10 cellular contexts compared by ENCODE assay signal in genomic region chr12:69779928-69780327, GRCh38. TPM values are rescaled to one million over a fixed set of nuclear protein-coding genes. Genes with fewer than 3 reads are reported as not detected.
DNase-seq lines count a peak whose midpoint lies in the region; ATAC-seq, FAIRE-seq and TF ChIP-seq lines count a peak whose summit lies in the region.
"Had no signal": no experiment of that assay in that cellular context is flagged by ENCODE, and none has a peak within 500 bp of the region (broad histone marks: within the 10 kb centered on the region; RNA-seq: fewer than 3 reads in every experiment).

No MANE protein-coding gene starts in this region.

- peak; percentile 65 for FAIRE-seq in K562 (lab: Jason Lieb, UNC)

- H3K23ac ChIP-seq in mesendoderm (ENCODE audit: low read length), result no peak overlapping the region

- H3K56ac ChIP-seq in mesendoderm (ENCODE audit: low read length), result no peak overlapping the region

- H3K9ac ChIP-seq in KMS-11 (no peak overlapping the region), K562 (ENCODE audit: insufficient read depth in 1 of 2, low read depth in 2 of 2, low read length in 2 of 2) (no peak overlapping the region), mesendoderm (ENCODE audit: low read length) (no peak overlapping the region)

- BruUV-seq in K562 (replicated peaks; lab: Mats Ljungman, UMichigan), result no TSS peak

- POLR2A ChIA-PET in K562 (lab: Yijun Ruan, JAX), result interaction anchor here (0.8 to 1.2 kb wide), 3 partner anchors 49 to 138 kb away, joined by 3 to 5 read pairs (median 5); no protein-coding TSS in a partner anchor

- no peaks in the 10 kb centered on the region for H3K79me1 ChIP-seq in mesendoderm (ENCODE audit: low read length)

- no peaks in the 10 kb centered on the region for H4K20me1 ChIP-seq in KMS-11 (ENCODE audit: insufficient read depth)
- no peaks in the 10 kb centered on the region for H4K20me1 ChIP-seq in K562 (replicated peaks; ENCODE audit: control insufficient read depth, insufficient read depth, low read length)

- no peak overlapping the region for H3K4ac ChIP-seq in mesendoderm (ENCODE audit: low read depth, low read length)

- H3K9me1 ChIP-seq in K562 (ENCODE audit: control insufficient read depth, insufficient read depth, low read length), result peaks cover 4% of the 10 kb centered on the region

- DNase-seq in GM06990 (ENCODE audit: extremely low read depth, insufficient read length), result no peak
- peak; percentile 35 to 71 (median 52) for DNase-seq in K562 (ENCODE audit: extremely low read depth in 1 of 4, low spot score in 3 of 4)
- peak; percentile 84 for DNase-seq in mesendoderm
- DNase-seq in NCI-H524 treated with DMSO at 0.1 percent for 48 hours (lab: John Stamatoyannopoulos, UW), result no peak
- no peak for DNase-seq in OCI-M2 (lab: John Stamatoyannopoulos, UW; ENCODE audit: unreplicated experiment)
- no peak for DNase-seq in LoVo (ENCODE audit: low spot score)
- DNase-seq: activated naive CD8-positive, alpha-beta T cell treated with anti-CD3 and anti-CD28 coated beads, Interleukin-2, amount 50 U/mL, for 24 hours; sigmoid colon had no signal

- in situ Hi-C loops in K562 (cut with MboI), result no loop called here

- no peak overlapping the region for H2BK15ac ChIP-seq in mesendoderm (replicated peaks; ENCODE audit: low read depth)

- TF ChIP-seq EP300 in K562 (IDR thresholded peaks at IDR 0.05; ENCODE audit: low read length), result no peak

- CTCF ChIA-PET in K562 (lab: Yijun Ruan, JAX; ENCODE audit: low intra/inter-chr PET ratio), result no interaction called here

- intact Hi-C loops in K562 (cut with micrococcal nuclease), result loop anchor here (5.0 to 10.0 kb wide), 3 partner anchors 97 to 947 kb away; no protein-coding TSS in a partner anchor

- H4K5ac ChIP-seq in mesendoderm (ENCODE audit: low read length), result no peak overlapping the region

- H2AK5ac ChIP-seq in mesendoderm (ENCODE audit: low read length), result no peak overlapping the region

- no peaks in the 10 kb centered on the region for H3K9me3 ChIP-seq in K562 (replicated peaks; ENCODE audit: control insufficient read depth, insufficient read depth, low read depth, low read length)
- H3K9me3 ChIP-seq: sigmoid colon had no signal

- no peak overlapping the region for H2BK5ac ChIP-seq in mesendoderm (ENCODE audit: low read length)

- TF ChIP-seq CTCF in GM06990 (IDR thresholded peaks at IDR 0.05; ENCODE audit: insufficient read depth, low read length, poor library complexity, severe bottlenecking) (peak; percentile 28), KMS-11 (conservative IDR thresholded peaks at IDR 0.05; ENCODE audit: low read depth, low read length) (peak; percentile 43), K562 (IDR thresholded peaks at IDR 0.05 in 2 of 3, conservative IDR thresholded peaks at IDR 0.05 in 1 of 3; ENCODE audit: insufficient read depth in 2 of 3, low read depth in 1 of 3, low read length in 3 of 3) (peak; percentile 59 to 77 (median 72))

- whole genome bisulfite sequencing in K562 (ENCODE audit: insufficient coverage, low coverage, missing lambda C conversion rate), result 1% methylated on average over 7 of the region's 7 CpGs
- WGBS in mesendoderm (ENCODE audit: extremely low coverage, insufficient coverage, low lambda C conversion rate), result no CpG with 5 or more reads among the region's 7 CpGs

- H3K27me3 ChIP-seq in GM06990 (replicated peaks; ENCODE audit: control insufficient read depth, insufficient read depth, low read length) (no peaks in the 10 kb centered on the region), KMS-11 (ENCODE audit: insufficient read depth, low read depth) (no peaks in the 10 kb centered on the region), K562 (ENCODE audit: control insufficient read depth in 2 of 2, insufficient read depth in 2 of 2, low read length in 2 of 2) (no peaks in the 10 kb centered on the region), mesendoderm (ENCODE audit: insufficient read depth, low read length, poor library complexity) (no peaks in the 10 kb centered on the region)
- H3K27me3 ChIP-seq: sigmoid colon had no signal

- H3K79me2 ChIP-seq in KMS-11 (ENCODE audit: insufficient read depth, low read depth), result no peaks in the 10 kb centered on the region
- H3K79me2 ChIP-seq in K562 (ENCODE audit: control insufficient read depth, insufficient read depth, low read length), result no peaks in the 10 kb centered on the region
- no peaks in the 10 kb centered on the region for H3K79me2 ChIP-seq in mesendoderm (ENCODE audit: control insufficient read depth, insufficient read depth, low read length)

- TF ChIP-seq RAD21 in K562 (CRISPR knock-in tag; conservative IDR thresholded peaks at IDR 0.05 in 1 of 2, IDR thresholded peaks at IDR 0.05 in 1 of 2), result peak; percentile 30 to 74; a peak in 3 of 4 replicates

- no peak overlapping the region for H2AFZ ChIP-seq in KMS-11 (ENCODE audit: low read depth)
- H2AFZ ChIP-seq in K562 (ENCODE audit: low read depth, low read length), result no peak overlapping the region

- ATAC-seq in K562 (peak; percentile 98), HG02571 (IDR thresholded peaks at IDR 0.05; ENCODE audit: unreplicated experiment) (no peak)
- ATAC-seq: activated naive CD8-positive, alpha-beta T cell treated with anti-CD3 and anti-CD28 coated beads, Interleukin-2, amount 50 U/mL, for 24 hours had no signal

- H3K4me2 ChIP-seq in KMS-11 (no peak overlapping the region), K562 (ENCODE audit: insufficient read depth, low read length) (no peak overlapping the region), mesendoderm (ENCODE audit: low read length) (no peak overlapping the region)

- no peak overlapping the region for H4K8ac ChIP-seq in mesendoderm (ENCODE audit: low read depth, low read length)

- H3K4me3 ChIP-seq in GM06990 (replicated peaks; ENCODE audit: low read depth, low read length) (no peak overlapping the region), KMS-11 (IDR thresholded peaks at IDR 0.05; ENCODE audit: insufficient read depth, low read depth, low read length) (no peak overlapping the region), K562 (no peak overlapping the region), mesendoderm (ENCODE audit: low read length) (no peak overlapping the region)
- H3K4me3 ChIP-seq: sigmoid colon had no signal

- TF ChIP-seq POLR2A in K562 (conservative IDR thresholded peaks at IDR 0.05), result no peak

- no peak overlapping the region for H2BK120ac ChIP-seq in mesendoderm (ENCODE audit: low read depth, low read length)

- H3K36me3 ChIP-seq in GM06990 (ENCODE audit: control insufficient read depth, insufficient read depth, low read length) (no peaks in the 10 kb centered on the region), KMS-11 (ENCODE audit: insufficient read depth) (no peaks in the 10 kb centered on the region), K562 (ENCODE audit: control insufficient read depth, insufficient read depth, low read length) (no peaks in the 10 kb centered on the region), mesendoderm (ENCODE audit: control insufficient read depth, insufficient read depth, low read length) (no peaks in the 10 kb centered on the region)
- H3K36me3 ChIP-seq: sigmoid colon had no signal

- H3K4me1 ChIP-seq in KMS-11 (ENCODE audit: low read depth, poor library complexity, severe bottlenecking) (no peaks in the 10 kb centered on the region), K562 (replicated peaks in 1 of 2; ENCODE audit: control insufficient read depth in 2 of 2, insufficient read depth in 2 of 2, low read length in 2 of 2) (no peaks in the 10 kb centered on the region), mesendoderm (ENCODE audit: control insufficient read depth, low read depth, low read length) (no peaks in the 10 kb centered on the region)
- H3K4me1 ChIP-seq: sigmoid colon had no signal

- no peak overlapping the region for H3K18ac ChIP-seq in mesendoderm (ENCODE audit: low read length)

- H3K27ac ChIP-seq in KMS-11, result no peak overlapping the region
- H3K27ac ChIP-seq in K562 (ENCODE audit: extremely low read depth, low read depth, low read length), result no peak overlapping the region
- no peak overlapping the region for H3K27ac ChIP-seq in mesendoderm (ENCODE audit: low read depth, low read length)
- H3K27ac ChIP-seq: sigmoid colon had no signal

RNA-seq across cellular contexts. Expression of gene RAB3IP, which starts 41.3 kb away (rescaled TPM):
- 14.7 and 27.7 TPM in 2 replicates for total RNA-seq in K562 (2011; cell fraction: chromatin; rRNA removed; ENCODE audit: low replicate concordance)
- total RNA-seq in K562 (2011; cell fraction: nucleolus; rRNA removed), result 3.0 and 4.2 TPM in 2 replicates
- 10.3 and 11.5 TPM in 2 replicates for total RNA-seq in K562 (2011; cell fraction: nucleoplasm; rRNA removed)
- 9.1 and 9.3 TPM in 2 replicates for total RNA-seq in K562 (2014; rRNA removed)
- 14.3 and 16.3 TPM in 2 replicates for total RNA-seq in K562 (2014; rRNA removed; fragmentation: Illumina TruSeq; extraction: Trizol)
- total RNA-seq in K562 (2015; rRNA removed; fragmentation: Illumina TruSeq; extraction: Trizol), result 8.2 and 11.8 TPM in 2 replicates
- 7.4 and 9.9 TPM in 2 replicates for total RNA-seq in K562 (2021)
- 15.2 and 25.5 TPM in 2 replicates for polyA plus RNA-seq in K562 (2011; rRNA removed)
- 4.4 and 5.1 TPM in 2 replicates for polyA plus RNA-seq in K562 (2011; cell fraction: cytosol; rRNA removed)
- 11.0 and 13.8 TPM in 2 replicates for polyA plus RNA-seq in K562 (2011; cell fraction: nucleus; rRNA removed)
- polyA plus RNA-seq in K562 (2012), result 9.3 and 14.8 TPM in 2 replicates
- polyA plus RNA-seq in K562 (2014; fragmentation: Illumina TruSeq; extraction: Trizol), result 9.3 and 13.1 TPM in 2 replicates
- polyA plus RNA-seq in K562 (2014; fragmentation: Nextera tagmentation; extraction: Ambion mirVana), result 10 to 100 TPM in 1 of 2 experiments, 1 to 10 TPM in 1; 5.6 to 11.3 TPM
- polyA plus RNA-seq in K562 (2014; rRNA removed), result 6.7 and 10.1 TPM in 2 replicates
- polyA minus RNA-seq in K562 (2011; rRNA and poly(A)+ RNA removed), result 12.2 and 17.1 TPM in 2 replicates
- polyA minus RNA-seq in K562 (2011; cell fraction: cytosol; rRNA and poly(A)+ RNA removed), result 3.6 and 5.0 TPM in 2 replicates
- polyA minus RNA-seq in K562 (2011; cell fraction: nucleus; rRNA and poly(A)+ RNA removed), result 5.9 and 9.0 TPM in 2 replicates
- polyA plus RNA-seq in mesendoderm (2013, experiment 1 of 2), result 9.9 TPM
- polyA plus RNA-seq in mesendoderm (2013, experiment 2 of 2), result 11.2 TPM

RNA-seq across cellular contexts. Expression of gene MYRFL, which starts 45.1 kb away (rescaled TPM):
- not detected in 2 replicates for total RNA-seq in K562 (2011; cell fraction: chromatin; rRNA removed; ENCODE audit: low replicate concordance)
- total RNA-seq in K562 (2011; cell fraction: nucleolus; rRNA removed), result not detected in 2 replicates
- not detected in 2 replicates for total RNA-seq in K562 (2011; cell fraction: nucleoplasm; rRNA removed)
- not detected in 2 replicates for total RNA-seq in K562 (2014; rRNA removed)
- total RNA-seq in K562 (2014; rRNA removed; fragmentation: Illumina TruSeq; extraction: Trizol), result not detected in 2 replicates
- total RNA-seq in K562 (2015; rRNA removed; fragmentation: Illumina TruSeq; extraction: Trizol), result not detected in 2 replicates
- total RNA-seq in K562 (2021), result not detected in 2 replicates
- polyA plus RNA-seq in K562 (2011; rRNA removed), result not detected in 2 replicates
- not detected in 2 replicates for polyA plus RNA-seq in K562 (2011; cell fraction: cytosol; rRNA removed)
- not detected in 2 replicates for polyA plus RNA-seq in K562 (2011; cell fraction: nucleus; rRNA removed)
- polyA plus RNA-seq in K562 (2012), result not detected in 2 replicates
- not detected in 2 replicates for polyA plus RNA-seq in K562 (2014; fragmentation: Illumina TruSeq; extraction: Trizol)
- polyA plus RNA-seq in K562 (2014; fragmentation: Nextera tagmentation; extraction: Ambion mirVana), result not detected
- not detected in 2 replicates for polyA plus RNA-seq in K562 (2014; rRNA removed)
- not detected in 2 replicates for polyA minus RNA-seq in K562 (2011; rRNA and poly(A)+ RNA removed)
- polyA minus RNA-seq in K562 (2011; cell fraction: cytosol; rRNA and poly(A)+ RNA removed), result not detected in 2 replicates
- polyA minus RNA-seq in K562 (2011; cell fraction: nucleus; rRNA and poly(A)+ RNA removed), result not detected in 2 replicates
- polyA plus RNA-seq in mesendoderm (2013, experiment 1 of 2), result 1.7 TPM
- polyA plus RNA-seq in mesendoderm (2013, experiment 2 of 2), result 1.7 TPM
- total RNA-seq: sigmoid colon had no signal

Comparison
In these comparisons a context has a peak if more than half of its experiments do, and no peak if none do; other contexts are left out.
1. DNase-seq: peak in K562 (4 of 4) and mesendoderm (single experiment); none in GM06990 (single experiment), NCI-H524 treated with DMSO at 0.1 percent for 48 hours (single experiment), OCI-M2 (single experiment) and LoVo (single experiment).
2. Peak in every context shown above with its lines, with median percentiles within 50 percentile points of each other: CTCF ChIP-seq.